ENCODE assay signal across 12 cellular contexts in genomic region chr15:44811347-44811746, GRCh38.
A peak's percentile ranks its signal among the peaks of the same experiment; 100 is the strongest.
DNase-seq lines count a peak whose midpoint lies in the region; ATAC-seq and TF ChIP-seq lines count a peak whose summit lies in the region.
"Had no signal": no experiment of that assay in that cellular context is flagged by ENCODE, and none has a peak within 500 bp of the region (broad histone marks: within the 10 kb centered on the region; RNA-seq: fewer than 3 reads in every experiment).

No MANE protein-coding gene starts in this region.

- H3K4me1 Mint-ChIP-seq in osteocyte (ENCODE audit: unreplicated experiment) = no peaks in the 10 kb centered on the region

- H3K36me3 Mint-ChIP-seq in osteocyte (ENCODE audit: unreplicated experiment) = no peaks in the 10 kb centered on the region

- H3K4me3 ChIP-seq in HEK293 (ENCODE audit: low read depth, low read length) = no peak overlapping the region
- H3K4me3 ChIP-seq: left ventricle myocardium inferior had no signal

- H3K36me3 ChIP-seq in HEK293 (ENCODE audit: control insufficient read depth in 2 of 2, insufficient read depth in 1 of 2, low read length in 2 of 2) = no peaks in the 10 kb centered on the region
- H3K36me3 ChIP-seq: left ventricle myocardium inferior had no signal

- H3K4me1 ChIP-seq in HEK293 (ENCODE audit: control insufficient read depth, insufficient read depth, low read length) = no peaks in the 10 kb centered on the region

- peaks cover 41% of the 10 kb centered on the region for H3K27me3 Mint-ChIP-seq in osteocyte (ENCODE audit: unreplicated experiment)
- H3K27me3 Mint-ChIP-seq: stimulated activated naive CD8-positive, alpha-beta T cell treated with anti-CD3 and anti-CD28 coated beads, Interleukin-15, amount 100 ng/mL, for 72 hours had no signal

- H3K4me3 Mint-ChIP-seq in osteocyte (ENCODE audit: unreplicated experiment) = no peak overlapping the region
- H3K4me3 Mint-ChIP-seq: stimulated activated naive CD8-positive, alpha-beta T cell treated with anti-CD3 and anti-CD28 coated beads, Interleukin-15, amount 100 ng/mL, for 72 hours had no signal

- H3K9me3 ChIP-seq in HEK293 (ENCODE audit: control insufficient read depth, insufficient read depth, low read depth, low read length) = no peaks in the 10 kb centered on the region
- H3K9me3 ChIP-seq: left ventricle myocardium inferior had no signal

- CTCF ChIA-PET in HEK293 (lab: Yijun Ruan, JAX) = no interaction called here

- H3K27ac ChIP-seq in HEK293 (ENCODE audit: extremely low read depth, low read depth, low read length) = no peak overlapping the region
- H3K27ac ChIP-seq: left ventricle myocardium inferior had no signal

- ATAC-seq in HG02938 (IDR thresholded peaks at IDR 0.05; ENCODE audit: unreplicated experiment) (no peak), HG02884 (IDR thresholded peaks at IDR 0.05; ENCODE audit: unreplicated experiment) (no peak)
- ATAC-seq: stimulated activated naive CD8-positive, alpha-beta T cell treated with anti-CD3 and anti-CD28 coated beads, Interleukin-15, amount 100 ng/mL, for 72 hours had no signal

- no peaks in the 10 kb centered on the region for H3K9me3 Mint-ChIP-seq in osteocyte (ENCODE audit: unreplicated experiment)
- H3K9me3 Mint-ChIP-seq: stimulated activated naive CD8-positive, alpha-beta T cell treated with anti-CD3 and anti-CD28 coated beads, Interleukin-15, amount 100 ng/mL, for 72 hours had no signal

- POLR2A ChIA-PET in HEK293 (lab: Yijun Ruan, JAX) = no interaction called here

- TF ChIP-seq CTCF in HEK293 (tag by site-specific recombination; IDR thresholded peaks at IDR 0.05) (no peak), osteocyte (IDR thresholded peaks at IDR 0.05) (no peak)

- H3K27ac Mint-ChIP-seq in osteocyte (ENCODE audit: unreplicated experiment) = no peak overlapping the region
- H3K27ac Mint-ChIP-seq: stimulated activated naive CD8-positive, alpha-beta T cell treated with anti-CD3 and anti-CD28 coated beads, Interleukin-15, amount 100 ng/mL, for 72 hours had no signal

- DNase-seq in NCI-H187 (lab: John Stamatoyannopoulos, UW) = peak; percentile 43 to 88
- DNase-seq in RPMI7951 (ENCODE audit: low read depth) = peak; percentile 5
- peak; percentile 23 for DNase-seq in osteocyte (ENCODE audit: extremely low spot score, unreplicated experiment)
- DNase-seq in activated T-cell treated with anti-CD3 and anti-CD28 coated beads, Interleukin-2, amount 50 U/mL, for 48 hours = no peak
- DNase-seq: activated CD4-positive, CD25-positive, alpha-beta regulatory T cell treated with anti-CD3 and anti-CD28 coated beads, Interleukin-2, amount 50 U/mL, for 72 hours; activated T-cell treated with anti-CD3 and anti-CD28 coated beads for 4 hours; H7; stimulated activated naive CD8-positive, alpha-beta T cell treated with anti-CD3 and anti-CD28 coated beads, Interleukin-15, amount 100 ng/mL, for 72 hours had no signal

TF ChIP-seq in HEK293, 187 proteins besides CTCF, POLR2A, EP300 and RAD21:
- TF ChIP-seq ZNF404 (tag by site-specific recombination; IDR thresholded peaks at IDR 0.05) (no peak), PRDM10 (tag by site-specific recombination; IDR thresholded peaks at IDR 0.05) (peak; percentile 63)
TF ChIP-seq in HEK293: peak in this region for 1.

Comparison
In these comparisons a context has a peak if more than half of its experiments do, and no peak if none do; other contexts are left out.
1. DNase-seq: peak in NCI-H187 (2 of 2), RPMI7951 (single experiment) and osteocyte (single experiment); none in activated T-cell treated with anti-CD3 and anti-CD28 coated beads, Interleukin-2, amount 50 U/mL, for 48 hours (0 of 2).